In the genomic region with DNA sequence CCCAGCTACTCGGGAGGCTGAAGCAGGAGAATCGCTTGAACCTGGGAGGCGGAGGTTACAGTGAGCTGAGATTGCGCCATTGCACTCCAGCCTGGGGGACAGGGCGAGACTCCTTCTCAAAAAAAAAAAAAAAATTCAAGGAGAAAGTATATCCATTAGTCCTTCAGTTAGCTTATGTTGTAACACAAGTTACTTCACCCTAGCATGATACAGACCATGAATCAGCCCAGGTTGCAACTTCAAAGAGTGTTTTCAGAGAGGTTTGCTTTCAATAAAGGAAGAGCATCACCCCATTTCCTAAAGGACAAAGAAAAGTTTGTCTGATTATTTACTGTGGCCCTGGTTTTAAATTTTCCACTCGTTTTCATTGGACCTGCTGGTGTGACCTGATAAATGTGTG, we compare ENCODE assay signal across 19 cellular contexts.
"Had no signal": no experiment of that assay in that cellular context is flagged by ENCODE, and none has a peak within 500 bp of the region (broad histone marks: within the 10 kb centered on the region; RNA-seq: fewer than 3 reads in every experiment).

No MANE protein-coding gene starts in this region.

- H3K9me3 Mint-ChIP-seq: activated T-helper 2 cell treated with anti-CD3 and anti-CD28 coated beads, Interferon-gamma antibody, Interleukin-2, Interleukin-4, amounts not matched to agents 10 μg/mL and 5 μg/mL and 100 μg/mL, durations not matched to agents 14 hours and 24 hours and 36 hours; brain; endodermal cell; natural killer cell; stimulated activated naive B cell treated with anti-CD40 and anti-IgM and Interleukin-4, amounts not matched to agents 10 μg/mL and 1 μg/mL and 100 μg/mL, for 72 hours had no signal

- H3K27ac Mint-ChIP-seq: activated T-helper 2 cell treated with anti-CD3 and anti-CD28 coated beads, Interferon-gamma antibody, Interleukin-2, Interleukin-4, amounts not matched to agents 10 μg/mL and 5 μg/mL and 100 μg/mL, durations not matched to agents 14 hours and 24 hours and 36 hours; brain; endodermal cell; natural killer cell had no signal

- H3K27me3 Mint-ChIP-seq: stimulated activated naive B cell treated with anti-CD40 and anti-IgM and Interleukin-4, amounts not matched to agents 10 μg/mL and 1 μg/mL and 100 μg/mL, for 72 hours had no signal

- H3K4me1 Mint-ChIP-seq: brain; endodermal cell; natural killer cell; stimulated activated naive B cell treated with anti-CD40 and anti-IgM and Interleukin-4, amounts not matched to agents 10 μg/mL and 1 μg/mL and 100 μg/mL, for 72 hours had no signal

- H3K4me3 Mint-ChIP-seq: brain; endodermal cell; natural killer cell; stimulated activated naive B cell treated with anti-CD40 and anti-IgM and Interleukin-4, amounts not matched to agents 10 μg/mL and 1 μg/mL and 100 μg/mL, for 72 hours had no signal

- DNase-seq: activated CD4-positive, alpha-beta T cell treated with anti-CD3 and anti-CD28 coated beads for 4 hours; activated naive CD4-positive, alpha-beta T cell treated with anti-CD3 and anti-CD28 coated beads, Interleukin-2, amount 50 U/mL, for 16 hours; amniotic stem cell; cerebellar nuclear complex; endodermal cell; head of caudate nucleus; mucosa of descending colon; natural killer cell; stimulated activated CD4-positive, alpha-beta T cell treated with anti-CD3 and anti-CD28 coated beads, Interleukin-2, amount 100 ng/mL, for 24 hours; stimulated activated naive B cell treated with anti-CD40 and anti-IgM and Interleukin-4, amounts not matched to agents 10 μg/mL and 1 μg/mL and 100 μg/mL, for 72 hours; T-helper 9 cell had no signal

- ATAC-seq: left lobe of liver; mucosa of descending colon; natural killer cell; sciatic nerve; stimulated activated naive B cell treated with anti-CD40 and anti-IgM and Interleukin-4, amounts not matched to agents 10 μg/mL and 1 μg/mL and 100 μg/mL, for 72 hours had no signal

- H3K4me3 ChIP-seq: esophagus muscularis mucosa, mucosa of descending colon, prostate gland, tibial nerve, vagina had no signal

- H3K27ac ChIP-seq: esophagus muscularis mucosa, prostate gland, tibial nerve, vagina had no signal
